Comparison of ENCODE assay signal across 1 cellular context in the genomic region with DNA sequence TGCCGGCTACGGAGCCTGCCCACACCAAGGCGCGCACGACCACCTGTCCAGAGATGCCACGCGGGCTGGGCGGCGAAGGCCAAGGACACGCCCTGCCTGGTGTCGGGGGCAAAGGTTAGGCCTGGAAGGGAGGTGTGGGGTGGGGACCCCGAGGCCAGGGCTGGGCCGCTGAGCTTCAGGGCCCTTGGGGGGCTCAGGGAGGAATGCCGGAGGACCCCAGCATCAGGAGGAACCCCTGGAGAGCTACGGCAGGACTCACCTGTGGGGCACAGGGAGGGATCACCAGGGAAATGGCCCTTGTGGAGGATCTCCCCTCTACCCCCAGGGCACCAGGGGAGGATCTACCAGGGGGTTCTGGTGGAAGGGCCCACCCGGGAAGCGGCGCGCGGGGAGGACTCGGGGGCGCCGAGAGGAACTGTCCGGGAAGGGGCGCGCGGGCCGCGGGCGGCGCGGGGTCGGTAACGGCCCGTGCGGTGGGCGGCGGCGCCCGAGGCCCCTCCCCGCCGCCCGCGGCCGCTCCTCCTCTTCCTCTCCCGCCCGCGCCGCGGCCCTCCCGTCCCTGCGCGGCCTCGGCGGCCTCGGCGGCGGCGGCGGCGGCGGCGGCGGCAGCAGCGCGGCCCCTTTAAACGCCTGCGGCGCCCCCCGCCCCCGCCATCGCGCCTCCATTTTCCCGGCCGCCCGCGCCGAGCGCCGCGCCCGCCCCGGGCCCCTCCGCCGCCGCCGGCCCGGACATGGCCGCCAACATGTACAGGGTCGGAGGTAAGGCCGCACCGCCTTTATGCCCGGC.
TF ChIP-seq lines count a peak whose summit lies in the region.

A gene (plus strand): TSS at position 523 of the 787 bp plus-strand sequence. CDS start 209 bp downstream, at position 732.

TF ChIP-seq in HepG2, 621 proteins besides CTCF, POLR2A, EP300 and RAD21 (continued from another document and continues in another):
- TF ChIP-seq ZFP62 (CRISPR knock-in tag; IDR thresholded peaks at IDR 0.05): no peak
- TF ChIP-seq, protein P1, sequence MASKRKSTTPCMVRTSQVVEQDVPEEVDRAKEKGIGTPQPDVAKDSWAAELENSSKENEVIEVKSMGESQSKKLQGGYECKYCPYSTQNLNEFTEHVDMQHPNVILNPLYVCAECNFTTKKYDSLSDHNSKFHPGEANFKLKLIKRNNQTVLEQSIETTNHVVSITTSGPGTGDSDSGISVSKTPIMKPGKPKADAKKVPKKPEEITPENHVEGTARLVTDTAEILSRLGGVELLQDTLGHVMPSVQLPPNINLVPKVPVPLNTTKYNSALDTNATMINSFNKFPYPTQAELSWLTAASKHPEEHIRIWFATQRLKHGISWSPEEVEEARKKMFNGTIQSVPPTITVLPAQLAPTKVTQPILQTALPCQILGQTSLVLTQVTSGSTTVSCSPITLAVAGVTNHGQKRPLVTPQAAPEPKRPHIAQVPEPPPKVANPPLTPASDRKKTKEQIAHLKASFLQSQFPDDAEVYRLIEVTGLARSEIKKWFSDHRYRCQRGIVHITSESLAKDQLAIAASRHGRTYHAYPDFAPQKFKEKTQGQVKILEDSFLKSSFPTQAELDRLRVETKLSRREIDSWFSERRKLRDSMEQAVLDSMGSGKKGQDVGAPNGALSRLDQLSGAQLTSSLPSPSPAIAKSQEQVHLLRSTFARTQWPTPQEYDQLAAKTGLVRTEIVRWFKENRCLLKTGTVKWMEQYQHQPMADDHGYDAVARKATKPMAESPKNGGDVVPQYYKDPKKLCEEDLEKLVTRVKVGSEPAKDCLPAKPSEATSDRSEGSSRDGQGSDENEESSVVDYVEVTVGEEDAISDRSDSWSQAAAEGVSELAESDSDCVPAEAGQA (IDR thresholded peaks at IDR 0.05; ENCODE audit: low read depth): no peak
- TF ChIP-seq, protein P1 (CRISPR knock-in tag; IDR thresholded peaks at IDR 0.05; ENCODE audit: borderline replicate concordance): no peak
- TF ChIP-seq MIER3 (CRISPR knock-in tag; IDR thresholded peaks at IDR 0.05; ENCODE audit: borderline replicate concordance): no peak; the same call in 1 of the 2 replicates
- no peak for TF ChIP-seq CCDC6 (CRISPR knock-in tag; IDR thresholded peaks at IDR 0.05)
- no peak for TF ChIP-seq KLF9 (CRISPR knock-in tag; IDR thresholded peaks at IDR 0.05; ENCODE audit: low read depth)
- TF ChIP-seq FOXP1 (IDR thresholded peaks at IDR 0.05): no peak
- no peak for TF ChIP-seq FOXP1 (CRISPR knock-in tag; IDR thresholded peaks at IDR 0.05)
- peak; percentile 85; the same call in 1 of the 2 replicates for TF ChIP-seq EEA1 (CRISPR knock-in tag; IDR thresholded peaks at IDR 0.05; ENCODE audit: borderline replicate concordance)
- TF ChIP-seq PCBP1 (IDR thresholded peaks at IDR 0.05; ENCODE audit: borderline replicate concordance, low read depth, low read length): 0 out of 2 replicates have a peak, but pooled peaks have one; percentile 57
- TF ChIP-seq, protein P2, sequence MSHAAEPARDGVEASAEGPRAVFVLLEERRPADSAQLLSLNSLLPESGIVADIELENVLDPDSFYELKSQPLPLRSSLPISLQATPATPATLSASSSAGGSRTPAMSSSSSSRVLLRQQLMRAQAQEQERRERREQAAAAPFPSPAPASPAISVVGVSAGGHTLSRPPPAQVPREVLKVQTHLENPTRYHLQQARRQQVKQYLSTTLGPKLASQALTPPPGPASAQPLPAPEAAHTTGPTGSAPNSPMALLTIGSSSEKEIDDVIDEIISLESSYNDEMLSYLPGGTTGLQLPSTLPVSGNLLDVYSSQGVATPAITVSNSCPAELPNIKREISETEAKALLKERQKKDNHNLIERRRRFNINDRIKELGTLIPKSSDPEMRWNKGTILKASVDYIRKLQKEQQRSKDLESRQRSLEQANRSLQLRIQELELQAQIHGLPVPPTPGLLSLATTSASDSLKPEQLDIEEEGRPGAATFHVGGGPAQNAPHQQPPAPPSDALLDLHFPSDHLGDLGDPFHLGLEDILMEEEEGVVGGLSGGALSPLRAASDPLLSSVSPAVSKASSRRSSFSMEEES (CRISPR knock-in tag; IDR thresholded peaks at IDR 0.05): 0 out of 2 replicates have a peak, but pooled peaks have one; percentile 41
- no peak for TF ChIP-seq NFIB (CRISPR knock-in tag; IDR thresholded peaks at IDR 0.05; ENCODE audit: borderline replicate concordance)
- 0 out of 2 replicates have a peak, but pooled peaks have one; percentile 48 for TF ChIP-seq RARG (CRISPR knock-in tag; IDR thresholded peaks at IDR 0.05; ENCODE audit: low read depth)
- no peak for TF ChIP-seq NFE2L2 (IDR thresholded peaks at IDR 0.05; ENCODE audit: low read length)
- peak; percentile 60 for TF ChIP-seq IKZF4 (CRISPR knock-in tag; IDR thresholded peaks at IDR 0.05; ENCODE audit: borderline replicate concordance, low read depth, not compliant biosample characterization)
- TF ChIP-seq GFI1 (CRISPR knock-in tag; IDR thresholded peaks at IDR 0.05; ENCODE audit: borderline replicate concordance): peak; percentile 59; the same call in 1 of the 2 replicates
- no peak for TF ChIP-seq MAZ (IDR thresholded peaks at IDR 0.05; ENCODE audit: borderline replicate concordance, low read depth, low read length)
- TF ChIP-seq MAZ (CRISPR knock-in tag; IDR thresholded peaks at IDR 0.05; ENCODE audit: low read depth): peak; percentile 85
- TF ChIP-seq ZMYM2 (CRISPR knock-in tag; IDR thresholded peaks at IDR 0.05): no peak
- no peak for TF ChIP-seq GZF1 (CRISPR knock-in tag; IDR thresholded peaks at IDR 0.05)
- no peak for TF ChIP-seq ZEB1 (IDR thresholded peaks at IDR 0.05; ENCODE audit: insufficient replicate concordance, low read depth)
- TF ChIP-seq CEBPG (CRISPR knock-in tag; IDR thresholded peaks at IDR 0.05): no peak
- no peak for TF ChIP-seq FOXK1 (CRISPR knock-in tag; IDR thresholded peaks at IDR 0.05; ENCODE audit: borderline replicate concordance, low read depth)
- TF ChIP-seq, protein P3, sequence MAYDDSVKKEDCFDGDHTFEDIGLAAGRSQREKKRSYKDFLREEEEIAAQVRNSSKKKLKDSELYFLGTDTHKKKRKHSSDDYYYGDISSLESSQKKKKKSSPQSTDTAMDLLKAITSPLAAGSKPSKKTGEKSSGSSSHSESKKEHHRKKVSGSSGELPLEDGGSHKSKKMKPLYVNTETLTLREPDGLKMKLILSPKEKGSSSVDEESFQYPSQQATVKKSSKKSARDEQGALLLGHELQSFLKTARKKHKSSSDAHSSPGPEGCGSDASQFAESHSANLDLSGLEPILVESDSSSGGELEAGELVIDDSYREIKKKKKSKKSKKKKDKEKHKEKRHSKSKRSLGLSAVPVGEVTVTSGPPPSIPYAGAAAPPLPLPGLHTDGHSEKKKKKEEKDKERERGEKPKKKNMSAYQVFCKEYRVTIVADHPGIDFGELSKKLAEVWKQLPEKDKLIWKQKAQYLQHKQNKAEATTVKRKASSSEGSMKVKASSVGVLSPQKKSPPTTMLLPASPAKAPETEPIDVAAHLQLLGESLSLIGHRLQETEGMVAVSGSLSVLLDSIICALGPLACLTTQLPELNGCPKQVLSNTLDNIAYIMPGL (CRISPR knock-in tag; IDR thresholded peaks at IDR 0.05; ENCODE audit: borderline replicate concordance in 1 of 2, low read depth in 1 of 2): peak; percentile 40 to 69; a peak in 3 of 4 replicates
- no peak for TF ChIP-seq GPN1 (CRISPR knock-in tag; IDR thresholded peaks at IDR 0.05; ENCODE audit: borderline replicate concordance)
- peak; percentile 18; the same call in 1 of the 2 replicates for TF ChIP-seq ZNF607 (CRISPR knock-in tag; IDR thresholded peaks at IDR 0.05; ENCODE audit: borderline replicate concordance)
- TF ChIP-seq ZNF839 (CRISPR knock-in tag; IDR thresholded peaks at IDR 0.05; ENCODE audit: borderline replicate concordance): peak; percentile 92; the same call in 1 of the 2 replicates
- TF ChIP-seq, protein P4, sequence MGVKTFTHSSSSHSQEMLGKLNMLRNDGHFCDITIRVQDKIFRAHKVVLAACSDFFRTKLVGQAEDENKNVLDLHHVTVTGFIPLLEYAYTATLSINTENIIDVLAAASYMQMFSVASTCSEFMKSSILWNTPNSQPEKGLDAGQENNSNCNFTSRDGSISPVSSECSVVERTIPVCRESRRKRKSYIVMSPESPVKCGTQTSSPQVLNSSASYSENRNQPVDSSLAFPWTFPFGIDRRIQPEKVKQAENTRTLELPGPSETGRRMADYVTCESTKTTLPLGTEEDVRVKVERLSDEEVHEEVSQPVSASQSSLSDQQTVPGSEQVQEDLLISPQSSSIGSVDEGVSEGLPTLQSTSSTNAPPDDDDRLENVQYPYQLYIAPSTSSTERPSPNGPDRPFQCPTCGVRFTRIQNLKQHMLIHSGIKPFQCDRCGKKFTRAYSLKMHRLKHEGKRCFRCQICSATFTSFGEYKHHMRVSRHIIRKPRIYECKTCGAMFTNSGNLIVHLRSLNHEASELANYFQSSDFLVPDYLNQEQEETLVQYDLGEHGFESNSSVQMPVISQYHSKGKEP (CRISPR knock-in tag; IDR thresholded peaks at IDR 0.05): no peak
- TF ChIP-seq, protein P5, sequence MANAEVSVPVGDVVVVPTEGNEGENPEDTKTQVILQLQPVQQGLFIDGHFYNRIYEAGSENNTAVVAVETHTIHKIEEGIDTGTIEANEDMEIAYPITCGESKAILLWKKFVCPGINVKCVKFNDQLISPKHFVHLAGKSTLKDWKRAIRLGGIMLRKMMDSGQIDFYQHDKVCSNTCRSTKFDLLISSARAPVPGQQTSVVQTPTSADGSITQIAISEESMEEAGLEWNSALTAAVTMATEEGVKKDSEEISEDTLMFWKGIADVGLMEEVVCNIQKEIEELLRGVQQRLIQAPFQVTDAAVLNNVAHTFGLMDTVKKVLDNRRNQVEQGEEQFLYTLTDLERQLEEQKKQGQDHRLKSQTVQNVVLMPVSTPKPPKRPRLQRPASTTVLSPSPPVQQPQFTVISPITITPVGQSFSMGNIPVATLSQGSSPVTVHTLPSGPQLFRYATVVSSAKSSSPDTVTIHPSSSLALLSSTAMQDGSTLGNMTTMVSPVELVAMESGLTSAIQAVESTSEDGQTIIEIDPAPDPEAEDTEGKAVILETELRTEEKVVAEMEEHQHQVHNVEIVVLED (CRISPR knock-in tag; IDR thresholded peaks at IDR 0.05; ENCODE audit: borderline replicate concordance): peak; percentile 29; the same call in 1 of the 2 replicates
- TF ChIP-seq HNRNPK (IDR thresholded peaks at IDR 0.05; ENCODE audit: low read depth, low read length, poor library complexity, severe bottlenecking): peak; percentile 44
- TF ChIP-seq SIN3B (IDR thresholded peaks at IDR 0.05; ENCODE audit: low read length): no peak
- TF ChIP-seq, protein P6, sequence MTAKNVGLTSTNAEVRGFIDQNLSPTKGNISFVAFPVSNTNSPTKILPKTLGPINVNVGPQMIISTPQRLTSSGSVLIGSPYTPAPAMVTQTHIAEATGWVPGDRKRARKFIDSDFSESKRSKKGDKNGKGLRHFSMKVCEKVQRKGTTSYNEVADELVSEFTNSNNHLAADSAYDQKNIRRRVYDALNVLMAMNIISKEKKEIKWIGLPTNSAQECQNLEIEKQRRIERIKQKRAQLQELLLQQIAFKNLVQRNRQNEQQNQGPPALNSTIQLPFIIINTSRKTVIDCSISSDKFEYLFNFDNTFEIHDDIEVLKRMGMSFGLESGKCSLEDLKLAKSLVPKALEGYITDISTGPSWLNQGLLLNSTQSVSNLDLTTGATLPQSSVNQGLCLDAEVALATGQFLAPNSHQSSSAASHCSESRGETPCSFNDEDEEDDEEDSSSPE (CRISPR knock-in tag; IDR thresholded peaks at IDR 0.05): peak; percentile 63; the same call in 1 of the 2 replicates
- peak; percentile 74; the same call in 1 of the 2 replicates for TF ChIP-seq ZFP82 (CRISPR knock-in tag; IDR thresholded peaks at IDR 0.05; ENCODE audit: borderline replicate concordance)
- TF ChIP-seq ZNF33B (CRISPR knock-in tag; IDR thresholded peaks at IDR 0.05): 0 out of 2 replicates have a peak, but pooled peaks have one; percentile 61
- TF ChIP-seq, protein P7, sequence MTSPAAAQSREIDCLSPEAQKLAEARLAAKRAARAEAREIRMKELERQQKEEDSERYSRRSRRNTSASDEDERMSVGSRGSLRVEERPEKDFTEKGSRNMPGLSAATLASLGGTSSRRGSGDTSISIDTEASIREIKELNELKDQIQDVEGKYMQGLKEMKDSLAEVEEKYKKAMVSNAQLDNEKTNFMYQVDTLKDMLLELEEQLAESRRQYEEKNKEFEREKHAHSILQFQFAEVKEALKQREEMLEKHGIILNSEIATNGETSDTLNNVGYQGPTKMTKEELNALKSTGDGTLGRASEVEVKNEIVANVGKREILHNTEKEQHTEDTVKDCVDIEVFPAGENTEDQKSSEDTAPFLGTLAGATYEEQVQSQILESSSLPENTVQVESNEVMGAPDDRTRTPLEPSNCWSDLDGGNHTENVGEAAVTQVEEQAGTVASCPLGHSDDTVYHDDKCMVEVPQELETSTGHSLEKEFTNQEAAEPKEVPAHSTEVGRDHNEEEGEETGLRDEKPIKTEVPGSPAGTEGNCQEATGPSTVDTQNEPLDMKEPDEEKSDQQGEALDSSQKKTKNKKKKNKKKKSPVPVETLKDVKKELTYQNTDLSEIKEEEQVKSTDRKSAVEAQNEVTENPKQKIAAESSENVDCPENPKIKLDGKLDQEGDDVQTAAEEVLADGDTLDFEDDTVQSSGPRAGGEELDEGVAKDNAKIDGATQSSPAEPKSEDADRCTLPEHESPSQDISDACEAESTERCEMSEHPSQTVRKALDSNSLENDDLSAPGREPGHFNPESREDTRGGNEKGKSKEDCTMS (CRISPR knock-in tag; conservative IDR thresholded peaks at IDR 0.05): no peak
- TF ChIP-seq NFRKB (IDR thresholded peaks at IDR 0.05): no peak
- TF ChIP-seq KLF15 (CRISPR knock-in tag; IDR thresholded peaks at IDR 0.05; ENCODE audit: borderline replicate concordance): no peak; the same call in 1 of the 2 replicates
- TF ChIP-seq ZBTB20 (CRISPR knock-in tag; IDR thresholded peaks at IDR 0.05; ENCODE audit: borderline replicate concordance, low read depth): no peak; the same call in 1 of the 2 replicates
- peak; percentile 79 for TF ChIP-seq NR2F6 (IDR thresholded peaks at IDR 0.05)
- TF ChIP-seq NR2F6 (CRISPR knock-in tag; IDR thresholded peaks at IDR 0.05): peak; percentile 86
